In genomic region chr2:190529486-190530104, GRCh38 we compare ENCODE assay signal across 1 cellular context.
TF ChIP-seq lines count a peak whose summit lies in the region.

No MANE protein-coding gene starts in this region.

TF ChIP-seq in IMR-90, 13 proteins besides CTCF, POLR2A, EP300 and RAD21:
- no peak for TF ChIP-seq FOS (IDR thresholded peaks at IDR 0.05; ENCODE audit: low read depth, low read length)
